Comparison of ENCODE assay signal across 15 cellular contexts in genomic region chr13:46515793-46516192, GRCh38.
"Had no signal": no experiment of that assay in that cellular context is flagged by ENCODE, and none has a peak within 500 bp of the region (broad histone marks: within the 10 kb centered on the region; RNA-seq: fewer than 3 reads in every experiment).

No MANE protein-coding gene starts in this region.

- H3K36me3 ChIP-seq: cardiac muscle cell, esophagus squamous epithelium, heart right ventricle, ovary, right atrium auricular region, tibial artery had no signal

- H3K36me3 Mint-ChIP-seq: natural killer cell treated with Interleukin-12 subunit alpha and Interleukin-12 subunit beta and Interleukin-15 and Interleukin-18, amount 100 ng/mL, for 72 hours had no signal

- H3K27ac ChIP-seq: cardiac muscle cell, epithelial cell of prostate, esophagus squamous epithelium, ovary, right atrium auricular region, tibial artery had no signal

- H3K27ac Mint-ChIP-seq: natural killer cell treated with Interleukin-12 subunit alpha and Interleukin-12 subunit beta and Interleukin-15 and Interleukin-18, amount 100 ng/mL, for 72 hours had no signal

- H3K4me3 Mint-ChIP-seq: natural killer cell treated with Interleukin-12 subunit alpha and Interleukin-12 subunit beta and Interleukin-15 and Interleukin-18, amount 100 ng/mL, for 72 hours had no signal

- ATAC-seq: heart right ventricle; left lobe of liver; natural killer cell treated with Interleukin-12 subunit alpha and Interleukin-12 subunit beta and Interleukin-15 and Interleukin-18, amount 100 ng/mL, for 72 hours had no signal

- H3K27me3 ChIP-seq: cardiac muscle cell, ovary, right atrium auricular region, tibial artery had no signal

- H3K4me3 ChIP-seq: cardiac muscle cell, esophagus squamous epithelium, heart right ventricle, ovary, right atrium auricular region, smooth muscle cell, tibial artery had no signal

- H3K9me3 Mint-ChIP-seq: natural killer cell treated with Interleukin-12 subunit alpha and Interleukin-12 subunit beta and Interleukin-15 and Interleukin-18, amount 100 ng/mL, for 72 hours had no signal

- H3K9me3 ChIP-seq: esophagus squamous epithelium, heart right ventricle, ovary, right atrium auricular region, tibial artery had no signal

- H3K4me2 ChIP-seq: smooth muscle cell had no signal

- H3K4me1 ChIP-seq: esophagus squamous epithelium, tibial artery had no signal

- DNase-seq: effector memory CD4-positive, alpha-beta T cell; esophagus squamous epithelium; heart right ventricle; islet precursor cell; midbrain; ovary; stimulated activated CD4-positive, alpha-beta T cell treated with anti-CD3 and anti-CD28 coated beads, Interleukin-2, amount 100 ng/mL, for 48 hours; stimulated activated naive CD4-positive, alpha-beta T cell treated with Interleukin-2 at 50 U/mL for 16 hours; tibial artery had no signal
